19 cellular contexts compared by ENCODE assay signal in the genomic region with DNA sequence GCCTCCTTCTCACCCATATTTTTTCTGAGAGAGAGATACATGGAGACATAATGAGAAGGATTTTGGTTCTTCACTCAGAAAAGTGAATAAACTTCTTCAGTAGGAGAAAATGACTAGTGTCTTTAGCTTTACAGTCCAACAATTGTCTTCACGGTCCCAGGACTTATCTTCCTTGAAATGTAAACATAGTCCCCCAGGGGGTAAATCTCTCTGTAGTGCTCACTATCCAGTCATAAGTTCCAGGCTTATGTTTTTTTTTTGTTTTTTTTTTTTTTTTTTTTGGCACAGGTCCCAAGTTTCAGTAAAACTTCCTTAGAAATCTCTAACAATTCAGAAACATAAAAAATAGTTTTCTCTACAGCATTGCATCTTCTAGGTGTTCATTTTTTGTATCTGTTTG.
DNase-seq lines count a peak whose midpoint lies in the region; ATAC-seq and TF ChIP-seq lines count a peak whose summit lies in the region.
"Had no signal": no experiment of that assay in that cellular context is flagged by ENCODE, and none has a peak within 500 bp of the region (broad histone marks: within the 10 kb centered on the region; RNA-seq: fewer than 3 reads in every experiment).

No MANE protein-coding gene starts in this region.

- intact Hi-C loops in head of caudate nucleus (cut with DNase I), result no loop called here

- H3K4me1 Mint-ChIP-seq in effector memory CD8-positive, alpha-beta T cell (ENCODE audit: low read depth in 2 of 2), result no peaks in the 10 kb centered on the region
- H3K4me1 Mint-ChIP-seq: CD14-positive monocyte had no signal

- peak; percentile 23 for DNase-seq in HEK293T (ENCODE audit: extremely low spot score)
- DNase-seq in NCI-H69 (lab: John Stamatoyannopoulos, UW), result peak; percentile 45
- peak; percentile 23 to 47 for DNase-seq in cardiac fibroblast (ENCODE audit: low read depth in 2 of 2)
- DNase-seq in non-pigmented ciliary epithelial cell (ENCODE audit: low read depth), result peak; percentile 14
- DNase-seq in effector memory CD8-positive, alpha-beta T cell, result no peak
- no peak for DNase-seq in head of caudate nucleus
- DNase-seq: activated CD8-positive, alpha-beta T cell treated with anti-CD3 and anti-CD28 coated beads for 36 hours; foreskin keratinocyte; NCI-H1930; stimulated activated CD4-positive, alpha-beta T cell treated with anti-CD3 and anti-CD28 coated beads, Interleukin-4, amount 100 ng/mL, for 4 hours; stimulated activated naive B cell treated with anti-CD40 and anti-IgM and Interleukin-4, amounts not matched to agents 10 μg/mL and 1 μg/mL and 100 μg/mL, for 72 hours had no signal

- no peaks in the 10 kb centered on the region for H3K9me3 Mint-ChIP-seq in effector memory CD8-positive, alpha-beta T cell
- H3K9me3 Mint-ChIP-seq: activated CD8-positive, alpha-beta T cell treated with anti-CD3 and anti-CD28 coated beads for 36 hours had no signal

- TF ChIP-seq CTCF in cardiac fibroblast (IDR thresholded peaks at IDR 0.05; ENCODE audit: low read depth, low read length), result no peak

- CTCF ChIA-PET in HEK293T (lab: Yijun Ruan, JAX), result no interaction called here

- peaks cover 3% of the 10 kb centered on the region for H3K36me3 Mint-ChIP-seq in effector memory CD8-positive, alpha-beta T cell (ENCODE audit: insufficient read depth)
- H3K36me3 Mint-ChIP-seq: CD14-positive monocyte; stimulated activated naive B cell treated with anti-CD40 and anti-IgM and Interleukin-4, amounts not matched to agents 10 μg/mL and 1 μg/mL and 100 μg/mL, for 72 hours had no signal

- ATAC-seq in effector memory CD8-positive, alpha-beta T cell (replicated peaks), result no peak
- ATAC-seq in GM19452 (IDR thresholded peaks at IDR 0.05; ENCODE audit: unreplicated experiment), result no peak
- ATAC-seq: activated CD8-positive, alpha-beta T cell treated with anti-CD3 and anti-CD28 coated beads for 36 hours; foreskin keratinocyte; GM12878; sciatic nerve; stimulated activated naive B cell treated with anti-CD40 and anti-IgM and Interleukin-4, amounts not matched to agents 10 μg/mL and 1 μg/mL and 100 μg/mL, for 72 hours had no signal

- H3K27me3 Mint-ChIP-seq in effector memory CD8-positive, alpha-beta T cell, result no peaks in the 10 kb centered on the region
- H3K27me3 Mint-ChIP-seq: activated CD8-positive, alpha-beta T cell treated with anti-CD3 and anti-CD28 coated beads for 36 hours; activated naive CD8-positive, alpha-beta T cell; progenitor cell of endocrine pancreas; stimulated activated naive B cell treated with anti-CD40 and anti-IgM and Interleukin-4, amounts not matched to agents 10 μg/mL and 1 μg/mL and 100 μg/mL, for 72 hours had no signal

- no peak overlapping the region for H3K4me3 ChIP-seq in cardiac fibroblast (replicated peaks in 1 of 2; ENCODE audit: low read depth in 2 of 2, low read length in 2 of 2)
- H3K4me3 ChIP-seq: ascending aorta, GM12878, hepatocyte had no signal

- H3K4me3 Mint-ChIP-seq in effector memory CD8-positive, alpha-beta T cell, result no peak overlapping the region
- H3K4me3 Mint-ChIP-seq: activated CD8-positive, alpha-beta T cell treated with anti-CD3 and anti-CD28 coated beads for 36 hours; activated naive CD8-positive, alpha-beta T cell; CD14-positive monocyte; stimulated activated naive B cell treated with anti-CD40 and anti-IgM and Interleukin-4, amounts not matched to agents 10 μg/mL and 1 μg/mL and 100 μg/mL, for 72 hours had no signal

- POLR2A ChIA-PET in HEK293T (lab: Yijun Ruan, JAX), result no interaction called here

- H3K27ac Mint-ChIP-seq in effector memory CD8-positive, alpha-beta T cell, result no peak overlapping the region
- H3K27ac Mint-ChIP-seq: activated CD8-positive, alpha-beta T cell treated with anti-CD3 and anti-CD28 coated beads for 36 hours; activated naive CD8-positive, alpha-beta T cell; CD14-positive monocyte; progenitor cell of endocrine pancreas; stimulated activated naive B cell treated with anti-CD40 and anti-IgM and Interleukin-4, amounts not matched to agents 10 μg/mL and 1 μg/mL and 100 μg/mL, for 72 hours had no signal

TF ChIP-seq in HEK293T, 16 proteins besides CTCF, POLR2A, EP300 and RAD21:
- TF ChIP-seq ZNF384 (IDR thresholded peaks at IDR 0.05), result peak; percentile 88
- no peak for TF ChIP-seq NFRKB (IDR thresholded peaks at IDR 0.05)

Comparison
In these comparisons a context has a peak if more than half of its experiments do, and no peak if none do; other contexts are left out.
1. DNase-seq: peak in HEK293T (single experiment), NCI-H69 (single experiment), cardiac fibroblast (2 of 2) and non-pigmented ciliary epithelial cell (single experiment); none in effector memory CD8-positive, alpha-beta T cell (0 of 3) and head of caudate nucleus (0 of 42).